ENCODE assay signal across 8 cellular contexts in the genomic region with DNA sequence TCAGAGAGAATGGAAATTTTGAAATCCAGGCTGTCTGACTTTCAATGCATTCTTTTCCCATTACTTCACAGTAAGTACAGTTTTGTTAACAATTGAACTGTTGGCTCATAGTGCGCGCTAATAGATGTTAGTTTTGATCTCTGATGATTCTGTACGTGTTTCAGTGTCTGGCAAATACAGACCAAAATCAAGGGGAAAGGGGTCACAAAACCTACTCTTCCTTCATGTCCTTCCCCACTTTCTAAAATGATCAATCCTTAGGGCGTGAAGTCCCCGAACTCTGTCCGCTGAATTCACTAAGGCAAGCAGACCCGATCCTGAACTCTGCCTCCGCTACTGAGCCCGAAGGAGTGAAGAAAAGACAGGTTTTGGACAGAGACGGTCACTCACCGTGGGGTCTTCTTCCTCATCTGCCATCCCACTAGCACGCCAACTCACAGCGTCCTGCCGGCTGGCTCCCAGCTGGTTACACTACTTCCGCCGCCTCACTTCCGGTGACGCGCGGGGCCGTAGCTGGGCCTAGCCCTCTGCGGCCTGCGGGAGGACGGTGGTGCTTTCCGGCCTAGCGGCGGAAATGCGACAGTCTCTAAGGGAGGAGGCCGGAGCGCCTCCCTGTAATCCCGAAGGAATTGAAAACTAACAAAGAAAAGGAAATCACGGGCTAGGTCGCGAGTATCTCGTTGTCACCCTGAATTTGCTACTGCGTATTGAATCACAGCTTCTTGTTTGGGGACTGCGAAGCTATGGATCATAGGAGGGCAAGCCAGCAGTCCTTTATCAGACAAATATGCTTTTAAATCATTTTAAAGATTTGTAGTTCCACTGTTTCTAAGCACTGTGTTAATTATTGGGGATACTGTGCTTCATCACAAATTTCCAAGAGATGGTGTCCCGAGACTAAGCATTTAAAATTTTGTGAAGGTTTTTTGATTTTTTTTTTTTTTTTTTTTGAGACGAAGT. TPM values are rescaled to one million over a fixed set of nuclear protein-coding genes. Genes with fewer than 3 reads are reported as not detected.
DNase-seq lines count a peak whose midpoint lies in the region; ATAC-seq and TF ChIP-seq lines count a peak whose summit lies in the region.

A gene with protein sequence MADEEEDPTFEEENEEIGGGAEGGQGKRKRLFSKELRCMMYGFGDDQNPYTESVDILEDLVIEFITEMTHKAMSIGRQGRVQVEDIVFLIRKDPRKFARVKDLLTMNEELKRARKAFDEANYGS (minus strand): TSS at position 473 of the 960 bp plus-strand sequence. CDS start 56 bp downstream, at position 417.

- peak; percentile 69 to 86 (median 80) for DNase-seq in CD4-positive, alpha-beta T cell
- DNase-seq in NCI-H82 (lab: John Stamatoyannopoulos, UW) (peak; percentile 98), lower leg skin (ENCODE audit: low spot score in 2 of 2) (peak; percentile 92 to 99)
- peak; percentile 92 for DNase-seq in activated CD4-positive, alpha-beta memory T cell treated with anti-CD3 and anti-CD28 coated beads, Interleukin-2, amount 10 ng/mL, durations not matched to agents 7 days and 5 days
- peak; percentile 81 to 89 for DNase-seq in stimulated activated CD4-positive, alpha-beta T cell treated with anti-CD3 and anti-CD28 coated beads, Interleukin-4, amount 100 ng/mL, for 48 hours (ENCODE audit: low read depth in 2 of 2)

- peak within 1 kb of the TSS; percentile 99 for H3K27ac Mint-ChIP-seq in CD4-positive, alpha-beta T cell
- peak within 1 kb of the TSS; percentile 84 for H3K27ac Mint-ChIP-seq in activated CD4-positive, alpha-beta memory T cell treated with anti-CD3 and anti-CD28 coated beads, Interleukin-2, amount 10 ng/mL, durations not matched to agents 7 days and 5 days

- H3K36me3 Mint-ChIP-seq in CD4-positive, alpha-beta T cell (ENCODE audit: low read depth): peaks cover 31% of the 10 kb centered on the region
- peaks cover 13% of the 10 kb centered on the region for H3K36me3 Mint-ChIP-seq in activated CD4-positive, alpha-beta memory T cell treated with anti-CD3 and anti-CD28 coated beads, Interleukin-2, amount 10 ng/mL, durations not matched to agents 7 days and 5 days (ENCODE audit: low read depth)

- ATAC-seq in CD4-positive, alpha-beta T cell (ENCODE audit: poor library complexity): peak; percentile 94
- peak; percentile 100 for ATAC-seq in GM19397 (IDR thresholded peaks at IDR 0.05; ENCODE audit: unreplicated experiment)
- ATAC-seq in HG03571 (IDR thresholded peaks at IDR 0.05; ENCODE audit: unreplicated experiment): peak; percentile 99

- no peaks in the 10 kb centered on the region for H3K36me3 ChIP-seq in duodenal mucosa (ENCODE audit: control insufficient read depth in 1 of 2, insufficient read depth in 2 of 2, low read length in 2 of 2)

- peaks cover 14% of the 10 kb centered on the region for H3K4me1 Mint-ChIP-seq in CD4-positive, alpha-beta T cell (ENCODE audit: low read depth)
- peaks cover 27% of the 10 kb centered on the region for H3K4me1 Mint-ChIP-seq in activated CD4-positive, alpha-beta memory T cell treated with anti-CD3 and anti-CD28 coated beads, Interleukin-2, amount 10 ng/mL, durations not matched to agents 7 days and 5 days

- no peak for TF ChIP-seq CTCF in CD4-positive, alpha-beta T cell (IDR thresholded peaks at IDR 0.05)
- TF ChIP-seq CTCF in lower leg skin (IDR thresholded peaks at IDR 0.05): no peak

- H3K27ac ChIP-seq in CD4-positive, alpha-beta T cell (ENCODE audit: low read depth, low read length): peak within 1 kb of the TSS; percentile 92
- H3K27ac ChIP-seq in duodenal mucosa (ENCODE audit: low read depth, low read length): peak within 1 kb of the TSS; percentile 90

- POLR2A ChIA-PET in CD4-positive, alpha-beta T cell (lab: Charles Lee): interaction anchor here (0.6 to 3.1 kb wide), 21 partner anchors 11 to 1263 kb away, joined by 3 to 83 read pairs (median 5); a partner anchor contains a TSS
- POLR2A ChIA-PET in activated CD4-positive, alpha-beta memory T cell treated with anti-CD3 and anti-CD28 coated beads, Interleukin-2, amount 10 ng/mL, durations not matched to agents 7 days and 5 days (lab: Charles Lee): interaction anchor here (0.6 to 2.1 kb wide), 12 partner anchors 10 to 473 kb away, joined by 3 to 24 read pairs (median 4); a partner anchor contains a TSS

- H3K4me1 ChIP-seq in duodenal mucosa (ENCODE audit: control insufficient read depth in 1 of 2, insufficient read depth in 2 of 2, low read length in 2 of 2): peaks cover 8 to 9% of the 10 kb centered on the region in 2 donors

- 5% methylated on average over 36 to 39 of the region's 39 CpGs for whole genome bisulfite sequencing in lower leg skin, 2 donors

- H3K9ac ChIP-seq in duodenal mucosa (ENCODE audit: low read depth in 1 of 2, low read length in 2 of 2): peak within 1 kb of the TSS; percentile 77 to 91

- no peaks in the 10 kb centered on the region for H3K27me3 ChIP-seq in CD4-positive, alpha-beta T cell (ENCODE audit: control insufficient read depth, insufficient read depth, low read length)
- H3K27me3 ChIP-seq in duodenal mucosa (ENCODE audit: control insufficient read depth in 1 of 2, insufficient read depth in 2 of 2, low read length in 2 of 2): no peaks in the 10 kb centered on the region

- intact Hi-C loops in CD4-positive, alpha-beta T cell (cut with DNase I, micrococcal nuclease): loop anchor here (2.0 kb wide), 2 partner anchors 15 to 33 kb away; a partner anchor contains a TSS
- intact Hi-C loops in lower leg skin (cut with DNase I; ENCODE audit: low total_unique reads): no loop called here

- peak in 1 of 2 donors; percentile 38 for TF ChIP-seq POLR2A in lower leg skin (IDR thresholded peaks at IDR 0.05)

- CTCF ChIA-PET in CD4-positive, alpha-beta T cell (lab: Charles Lee): interaction anchor here (0.9 to 2.8 kb wide), 5 partner anchors 15 to 1543 kb away, joined by 3 to 26 read pairs (median 6); a partner anchor contains a TSS
- CTCF ChIA-PET in activated CD4-positive, alpha-beta memory T cell treated with anti-CD3 and anti-CD28 coated beads, Interleukin-2, amount 10 ng/mL, durations not matched to agents 7 days and 5 days (lab: Charles Lee): interaction anchor here (0.6 to 2.7 kb wide), 7 partner anchors 8 to 245 kb away, joined by 3 to 23 read pairs (median 4); a partner anchor contains a TSS

- H3K27me3 Mint-ChIP-seq in CD4-positive, alpha-beta T cell: no peaks in the 10 kb centered on the region
- H3K27me3 Mint-ChIP-seq in activated CD4-positive, alpha-beta memory T cell treated with anti-CD3 and anti-CD28 coated beads, Interleukin-2, amount 10 ng/mL, durations not matched to agents 7 days and 5 days: no peaks in the 10 kb centered on the region

- peak within 1 kb of the TSS; percentile 95 for H3K4me3 Mint-ChIP-seq in CD4-positive, alpha-beta T cell
- peak within 1 kb of the TSS; percentile 95 for H3K4me3 Mint-ChIP-seq in activated CD4-positive, alpha-beta memory T cell treated with anti-CD3 and anti-CD28 coated beads, Interleukin-2, amount 10 ng/mL, durations not matched to agents 7 days and 5 days

- H3K4me3 ChIP-seq in duodenal mucosa (ENCODE audit: low read depth in 1 of 2, low read length in 2 of 2): peak within 1 kb of the TSS; percentile 94 to 97
- H3K4me3 ChIP-seq in lower leg skin (ENCODE audit: low read depth, poor library complexity, severe bottlenecking): peak within 1 kb of the TSS; percentile 71

- H3K9me3 ChIP-seq in CD4-positive, alpha-beta T cell (ENCODE audit: control insufficient read depth, low read length): no peaks in the 10 kb centered on the region
- H3K9me3 ChIP-seq in duodenal mucosa (ENCODE audit: control insufficient read depth in 1 of 2, low read length in 2 of 2): no peaks in the 10 kb centered on the region

- H3K9me3 Mint-ChIP-seq in CD4-positive, alpha-beta T cell: no peaks in the 10 kb centered on the region
- no peaks in the 10 kb centered on the region for H3K9me3 Mint-ChIP-seq in activated CD4-positive, alpha-beta memory T cell treated with anti-CD3 and anti-CD28 coated beads, Interleukin-2, amount 10 ng/mL, durations not matched to agents 7 days and 5 days

RNA-seq across cellular contexts. Expression of the gene that starts here (rescaled TPM):
- 10 to 100 TPM; 25.9 to 26.5 TPM for total RNA-seq in CD4-positive, alpha-beta T cell
- total RNA-seq in activated CD4-positive, alpha-beta memory T cell treated with anti-CD3 and anti-CD28 coated beads, Interleukin-2, amount 10 ng/mL, durations not matched to agents 7 days and 5 days: 10 to 100 TPM; 25.2 to 26.5 TPM
- 10 to 100 TPM; 22.2 to 28.9 (median 23.9) TPM for total RNA-seq in lower leg skin

Comparison
In these comparisons a context has a peak if more than half of its experiments do, and no peak if none do; other contexts are left out.
1. Peak in every context shown above with its lines: DNase-seq, ATAC-seq, H3K4me3 ChIP-seq and H3K27ac ChIP-seq.